Comparison of ENCODE assay signal across 25 cellular contexts in the genomic region with DNA sequence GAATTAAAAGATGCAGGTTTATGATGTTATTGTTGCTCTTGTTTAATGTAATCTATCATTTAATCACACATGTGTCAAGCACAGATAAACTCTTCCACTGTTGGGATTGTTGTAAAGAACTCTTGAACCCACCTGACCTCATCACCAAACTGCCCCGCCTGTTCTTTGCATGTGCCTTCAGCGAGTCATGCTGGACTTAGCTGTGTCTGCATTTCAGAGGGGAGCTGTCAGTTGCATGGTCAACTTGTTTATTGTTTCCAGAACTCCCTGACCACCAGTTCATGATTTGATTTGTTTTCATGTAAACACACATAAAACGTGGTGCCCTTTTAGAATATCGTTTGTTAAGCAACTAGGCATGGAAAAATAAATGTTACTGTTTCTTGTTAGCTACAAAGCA.
A peak's percentile ranks its signal among the peaks of the same experiment; 100 is the strongest.
DNase-seq lines count a peak whose midpoint lies in the region; ATAC-seq and TF ChIP-seq lines count a peak whose summit lies in the region.
"Had no signal": no experiment of that assay in that cellular context is flagged by ENCODE, and none has a peak within 500 bp of the region (broad histone marks: within the 10 kb centered on the region; RNA-seq: fewer than 3 reads in every experiment).

No MANE protein-coding gene starts in this region.

- H3K27ac Mint-ChIP-seq in CD4-positive, alpha-beta memory T cell: no peak overlapping the region
- H3K27ac Mint-ChIP-seq in activated naive CD4-positive, alpha-beta T cell treated with anti-CD3 and anti-CD28 coated beads, Interleukin-2, amount 50 U/mL, for 72 hours: no peak overlapping the region
- H3K27ac Mint-ChIP-seq: T-helper 17 cell had no signal

- H3F3A ChIP-seq in PC-3 (ENCODE audit: low read length, unreplicated experiment): no peaks in the 10 kb centered on the region

- TF ChIP-seq CTCF in PC-3 (conservative IDR thresholded peaks at IDR 0.05; ENCODE audit: low read depth, low read length): no peak
- TF ChIP-seq CTCF in fibroblast of pulmonary artery (IDR thresholded peaks at IDR 0.05; ENCODE audit: low read length, missing control alignments): no peak

- DNase-seq in A172 (ENCODE audit: low spot score) (peak; percentile 11), H4 (ENCODE audit: low spot score) (peak; percentile 32), PC-3 (peak; percentile 32), fibroblast of pulmonary artery (ENCODE audit: low read depth) (peak; percentile 14)
- no peak for DNase-seq in CD4-positive, alpha-beta memory T cell
- DNase-seq in activated effector memory CD4-positive, alpha-beta T cell treated with Interleukin-2 at 50 U/mL for 16 hours: no peak
- no peak for DNase-seq in activated naive CD4-positive, alpha-beta T cell treated with anti-CD3 and anti-CD28 coated beads, Interleukin-2, amount 50 U/mL, for 72 hours (ENCODE audit: low spot score in 2 of 2)
- DNase-seq: activated CD8-positive, alpha-beta memory T cell treated with anti-CD3 and anti-CD28 coated beads, Interleukin-2, amount 50 U/mL, for 48 hours; activated naive CD4-positive, alpha-beta T cell; midbrain; NCI-H1436; NCI-H2171 treated with DMSO at 0.1 percent for 48 hours; stimulated activated CD4-positive, alpha-beta T cell treated with anti-CD3 and anti-CD28 coated beads, Interleukin-2, amount 100 ng/mL, for 24 hours; stomach; T-helper 17 cell; upper lobe of left lung had no signal

- H3K4me2 ChIP-seq in PC-3 (ENCODE audit: low read length): no peak overlapping the region
- H3K4me2 ChIP-seq: A549 had no signal

- H3K27me3 Mint-ChIP-seq in CD4-positive, alpha-beta memory T cell: peaks cover 0 to 4% of the 10 kb centered on the region in 2 donors

- H3K79me2 ChIP-seq in PC-3 (ENCODE audit: low read length): no peaks in the 10 kb centered on the region

- POLR2A ChIA-PET in PC-3 (lab: Charles Lee; ENCODE audit: unreplicated experiment): interaction anchor here (0.6 kb wide), 1 partner anchor 358 kb away, joined by 3 read pairs; no protein-coding TSS in a partner anchor
- POLR2A ChIA-PET in CD4-positive, alpha-beta memory T cell (lab: Charles Lee; ENCODE audit: partially characterized antibody): no interaction called here

- H4K20me1 ChIP-seq in PC-3 (ENCODE audit: low read length): no peaks in the 10 kb centered on the region

- H3K4me1 Mint-ChIP-seq in CD4-positive, alpha-beta memory T cell: peaks cover 0 to 4% (median 2%) of the 10 kb centered on the region in 4 donors

- peaks cover 9% of the 10 kb centered on the region; the same call in 1 of the 2 replicates for H3K4me1 ChIP-seq in PC-3 (ENCODE audit: insufficient read depth, low read length)
- no peaks in the 10 kb centered on the region for H3K4me1 ChIP-seq in CD4-positive, alpha-beta memory T cell (ENCODE audit: insufficient read depth, low read length)
- H3K4me1 ChIP-seq: A549, ascending aorta, SJSA1 had no signal

- H3K9me2 ChIP-seq in PC-3 (replicated peaks; ENCODE audit: low read length): no peaks in the 10 kb centered on the region

- H3K36me3 Mint-ChIP-seq in CD4-positive, alpha-beta memory T cell: no peaks in the 10 kb centered on the region
- peaks cover 0 to 5% of the 10 kb centered on the region in 2 donors for H3K36me3 Mint-ChIP-seq in activated naive CD4-positive, alpha-beta T cell treated with anti-CD3 and anti-CD28 coated beads, Interleukin-2, amount 50 U/mL, for 72 hours

- no peaks in the 10 kb centered on the region for H3K27me3 ChIP-seq in PC-3 (ENCODE audit: low read length)
- H3K27me3 ChIP-seq in CD4-positive, alpha-beta memory T cell (ENCODE audit: insufficient read depth, low read length): no peaks in the 10 kb centered on the region
- H3K27me3 ChIP-seq: ascending aorta, SJSA1, stomach, upper lobe of left lung had no signal

- CTCF ChIA-PET in PC-3 (lab: Charles Lee): no interaction called here
- CTCF ChIA-PET in CD4-positive, alpha-beta memory T cell (lab: Charles Lee; ENCODE audit: partially characterized antibody): interaction anchor here (1.3 to 11.5 kb wide), 5 partner anchors 10 to 722 kb away, joined by 3 to 195 read pairs (median 6); no protein-coding TSS in a partner anchor

- no peak overlapping the region for H3K4me3 ChIP-seq in PC-3 (ENCODE audit: low read length)
- no peak overlapping the region for H3K4me3 ChIP-seq in fibroblast of pulmonary artery (replicated peaks; ENCODE audit: low read depth, low read length)
- H3K4me3 ChIP-seq in CD4-positive, alpha-beta memory T cell (ENCODE audit: low read length in 2 of 2): no peak overlapping the region
- H3K4me3 ChIP-seq: A549, ascending aorta, SJSA1, stomach, upper lobe of left lung had no signal

- no peak for ATAC-seq in PC-3
- ATAC-seq in GM18517 (IDR thresholded peaks at IDR 0.05; ENCODE audit: unreplicated experiment): no peak
- no peak for ATAC-seq in activated naive CD4-positive, alpha-beta T cell treated with anti-CD3 and anti-CD28 coated beads, Interleukin-2, amount 50 U/mL, for 72 hours
- ATAC-seq: A549, left lobe of liver, Panc1, T-helper 17 cell had no signal

- intact Hi-C loops in PC-3 (cut with micrococcal nuclease): loop anchor here (2.0 to 10.0 kb wide), 8 partner anchors 49 to 719 kb away; no protein-coding TSS in a partner anchor
- intact Hi-C loops in CD4-positive, alpha-beta memory T cell (cut with micrococcal nuclease): loop anchor here (5.0 kb wide), 1 partner anchor 196 kb away; no protein-coding TSS in a partner anchor

- no peaks in the 10 kb centered on the region for H3K9me3 ChIP-seq in PC-3 (ENCODE audit: low read length)
- no peaks in the 10 kb centered on the region for H3K9me3 ChIP-seq in CD4-positive, alpha-beta memory T cell (ENCODE audit: control insufficient read depth in 1 of 2, low read length in 2 of 2)
- H3K9me3 ChIP-seq: A549, ascending aorta, SJSA1, stomach, upper lobe of left lung had no signal

- H3K9ac ChIP-seq in PC-3 (ENCODE audit: low read length): no peak overlapping the region

- BruUV-seq in PC-3 (replicated peaks; lab: Mats Ljungman, UMichigan): no TSS peak

- no peaks in the 10 kb centered on the region for H3K9me3 Mint-ChIP-seq in CD4-positive, alpha-beta memory T cell
- H3K9me3 Mint-ChIP-seq in activated naive CD4-positive, alpha-beta T cell treated with anti-CD3 and anti-CD28 coated beads, Interleukin-2, amount 50 U/mL, for 72 hours: no peaks in the 10 kb centered on the region

- H3K4me3 Mint-ChIP-seq in CD4-positive, alpha-beta memory T cell: no peak overlapping the region
- H3K4me3 Mint-ChIP-seq: neural crest cell, T-helper 17 cell had no signal

- no peak overlapping the region for H3K27ac ChIP-seq in PC-3 (ENCODE audit: low read length)
- H3K27ac ChIP-seq in CD4-positive, alpha-beta memory T cell (ENCODE audit: low read depth, low read length): no peak overlapping the region
- H3K27ac ChIP-seq: A549, ascending aorta, C4-2B, SJSA1, stomach, upper lobe of left lung, VCaP had no signal

- no peaks in the 10 kb centered on the region for H3K36me3 ChIP-seq in PC-3 (ENCODE audit: low read depth, low read length)
- no peaks in the 10 kb centered on the region for H3K36me3 ChIP-seq in CD4-positive, alpha-beta memory T cell (ENCODE audit: insufficient read depth, low read length)
- H3K36me3 ChIP-seq: ascending aorta, SJSA1, stomach, upper lobe of left lung had no signal

- H2AFZ ChIP-seq in PC-3 (ENCODE audit: low read length): no peak overlapping the region

Comparison
In these comparisons a context has a peak if more than half of its experiments do, and no peak if none do; other contexts are left out.
1. DNase-seq: peak in A172 (single experiment), H4 (single experiment), PC-3 (single experiment) and fibroblast of pulmonary artery (single experiment); none in CD4-positive, alpha-beta memory T cell (0 of 5), activated effector memory CD4-positive, alpha-beta T cell treated with Interleukin-2 at 50 U/mL for 16 hours (single experiment) and activated naive CD4-positive, alpha-beta T cell treated with anti-CD3 and anti-CD28 coated beads, Interleukin-2, amount 50 U/mL, for 72 hours (0 of 2).